In the genomic region with DNA sequence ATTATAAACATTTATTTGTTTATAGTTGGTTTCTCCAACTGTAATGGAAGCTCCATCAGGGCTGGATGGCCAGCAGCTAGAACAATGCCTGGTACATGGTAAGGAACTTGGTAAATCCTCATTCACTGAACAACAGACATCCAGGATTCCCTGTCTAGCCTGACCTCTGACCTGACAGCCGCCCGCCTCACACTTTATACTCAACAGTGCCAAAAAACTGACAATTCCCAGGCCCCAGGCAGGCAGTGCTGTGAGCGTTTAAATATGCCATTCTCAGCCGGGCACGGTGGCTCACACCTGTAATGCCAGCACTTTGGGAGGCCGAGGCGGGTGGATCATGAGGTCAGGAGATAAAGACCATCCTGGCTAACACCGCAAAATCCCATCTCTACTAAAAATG, we compare ENCODE assay signal across 24 cellular contexts. TPM values are rescaled to one million over a fixed set of nuclear protein-coding genes. Genes with fewer than 3 reads are reported as not detected.
A peak's percentile ranks its signal among the peaks of the same experiment; 100 is the strongest.
DNase-seq lines count a peak whose midpoint lies in the region; ATAC-seq and TF ChIP-seq lines count a peak whose summit lies in the region.
"Had no signal": no experiment of that assay in that cellular context is flagged by ENCODE, and none has a peak within 500 bp of the region (broad histone marks: within the 10 kb centered on the region; RNA-seq: fewer than 3 reads in every experiment).

No MANE protein-coding gene starts in this region.

- no peaks in the 10 kb centered on the region for H3K9me3 ChIP-seq in BLaER1
- H3K9me3 ChIP-seq in BLaER1 treated with 17β-estradiol and CSF1 and Interleukin-3, amounts not matched to agents 10 nM and 100 nM (replicated peaks in 1 of 11) = no peaks in the 10 kb centered on the region
- no peaks in the 10 kb centered on the region for H3K9me3 ChIP-seq in mesenchymal stem cell (ENCODE audit: control insufficient read depth, low read length)
- H3K9me3 ChIP-seq in left ventricle myocardium inferior (replicated peaks) = no peaks in the 10 kb centered on the region
- H3K9me3 ChIP-seq: BE2C had no signal

- H3K4me3 ChIP-seq in BLaER1 (no peak overlapping the region), mesenchymal stem cell (ENCODE audit: insufficient read depth in 1 of 2, low read depth in 1 of 2, low read length in 2 of 2) (no peak overlapping the region), left ventricle myocardium inferior (no peak overlapping the region)
- H3K4me3 ChIP-seq in BLaER1 treated with 17β-estradiol and CSF1 and Interleukin-3, amounts not matched to agents 10 nM and 100 nM = no peak overlapping the region
- H3K4me3 ChIP-seq: GM12878 had no signal

- no peak overlapping the region for H3K14ac ChIP-seq in mesenchymal stem cell (ENCODE audit: low read length in 2 of 2)

- H3K9ac ChIP-seq in BLaER1 (no peak overlapping the region), mesenchymal stem cell (ENCODE audit: low read length) (no peak overlapping the region)
- H3K9ac ChIP-seq in BLaER1 treated with 17β-estradiol and CSF1 and Interleukin-3, amounts not matched to agents 10 nM and 100 nM = no peak overlapping the region

- peaks cover 67% of the 10 kb centered on the region for H3K36me3 Mint-ChIP-seq in stimulated activated effector memory CD8-positive, alpha-beta T cell treated with anti-CD3 and anti-CD28 coated beads, Interleukin-12 subunit alpha, Interleukin-12 subunit beta, amount 100 ng/mL, for 72 hours

- ATAC-seq in stimulated activated effector memory CD8-positive, alpha-beta T cell treated with anti-CD3 and anti-CD28 coated beads, Interleukin-12 subunit alpha, Interleukin-12 subunit beta, amount 100 ng/mL, for 72 hours = no peak
- ATAC-seq: GM12878 had no signal

- peak overlapping the region; percentile 27; the same call in 1 of the 2 replicates for H3K4me2 ChIP-seq in BLaER1
- H3K4me2 ChIP-seq in BLaER1 treated with 17β-estradiol and CSF1 and Interleukin-3, amounts not matched to agents 10 nM and 100 nM = peak overlapping the region in 10 of 11 experiments; percentile 20 to 65 (median 36); a peak in 16 of 22 replicates
- H3K4me2 ChIP-seq in mesenchymal stem cell (ENCODE audit: low read length, poor library complexity, severe bottlenecking) = no peak overlapping the region

- H3K79me1 ChIP-seq in mesenchymal stem cell (replicated peaks; ENCODE audit: low read length, poor library complexity, severe bottlenecking) = peaks cover 33% of the 10 kb centered on the region

- H2BK5ac ChIP-seq in mesenchymal stem cell (ENCODE audit: low read depth, low read length, poor library complexity, severe bottlenecking) = no peak overlapping the region

- H3K27ac ChIP-seq in BLaER1 = no peak overlapping the region
- H3K27ac ChIP-seq in BLaER1 treated with 17β-estradiol and CSF1 and Interleukin-3, amounts not matched to agents 10 nM and 100 nM = peak overlapping the region in 1 of 11 experiments; percentile 18; a peak in 1 of 22 replicates
- no peak overlapping the region for H3K27ac ChIP-seq in mesenchymal stem cell (ENCODE audit: low read length, poor library complexity, severe bottlenecking)
- H3K27ac ChIP-seq in left ventricle myocardium inferior (replicated peaks) = no peak overlapping the region

- H3K4me3 Mint-ChIP-seq in stimulated activated effector memory CD8-positive, alpha-beta T cell treated with anti-CD3 and anti-CD28 coated beads, Interleukin-12 subunit alpha, Interleukin-12 subunit beta, amount 100 ng/mL, for 72 hours = no peak overlapping the region
- H3K4me3 Mint-ChIP-seq: CD14-positive monocyte; CD4-positive, alpha-beta memory T cell; CD4-positive, CD25-positive, alpha-beta regulatory T cell; CD8-positive, alpha-beta memory T cell had no signal

- peaks cover 24% of the 10 kb centered on the region for H3K4me1 Mint-ChIP-seq in stimulated activated effector memory CD8-positive, alpha-beta T cell treated with anti-CD3 and anti-CD28 coated beads, Interleukin-12 subunit alpha, Interleukin-12 subunit beta, amount 100 ng/mL, for 72 hours
- H3K4me1 Mint-ChIP-seq: CD14-positive monocyte had no signal

- H3K27ac Mint-ChIP-seq in stimulated activated effector memory CD8-positive, alpha-beta T cell treated with anti-CD3 and anti-CD28 coated beads, Interleukin-12 subunit alpha, Interleukin-12 subunit beta, amount 100 ng/mL, for 72 hours = peak overlapping the region; percentile 48

- H4K91ac ChIP-seq in mesenchymal stem cell (ENCODE audit: low read length) = no peak overlapping the region

- WGBS in mesenchymal stem cell = 85% methylated on average over 8 of the region's 8 CpGs

- H3K9me3 Mint-ChIP-seq in stimulated activated effector memory CD8-positive, alpha-beta T cell treated with anti-CD3 and anti-CD28 coated beads, Interleukin-12 subunit alpha, Interleukin-12 subunit beta, amount 100 ng/mL, for 72 hours = no peaks in the 10 kb centered on the region
- H3K9me3 Mint-ChIP-seq: CD14-positive monocyte; CD4-positive, alpha-beta memory T cell; CD4-positive, CD25-positive, alpha-beta regulatory T cell; CD8-positive, alpha-beta memory T cell had no signal

- H3K4ac ChIP-seq in mesenchymal stem cell (ENCODE audit: low read depth in 1 of 2, low read length in 2 of 2) = no peak overlapping the region

- no peak overlapping the region for H2BK120ac ChIP-seq in mesenchymal stem cell (ENCODE audit: low read depth, low read length)

- DNase-seq in mesenchymal stem cell = peak; percentile 10
- no peak for DNase-seq in stimulated activated effector memory CD8-positive, alpha-beta T cell treated with anti-CD3 and anti-CD28 coated beads, Interleukin-12 subunit alpha, Interleukin-12 subunit beta, amount 100 ng/mL, for 72 hours (ENCODE audit: low spot score in 2 of 2)
- no peak for DNase-seq in SKM-1 (lab: John Stamatoyannopoulos, UW; ENCODE audit: unreplicated experiment)
- DNase-seq in GM13977 (ENCODE audit: low spot score) = no peak
- DNase-seq in left ventricle myocardium inferior = no peak
- DNase-seq: 8988T; ACHN; BE2C; C1 segment of cervical spinal cord; CD4-positive, alpha-beta memory T cell; CD4-positive, CD25-positive, alpha-beta regulatory T cell; CD8-positive, alpha-beta memory T cell; COR-L47; DMS 273 treated with DMSO at 0.1 percent for 48 hours; DMS153; DMS53; DMS79; DND-41; EL; GDM1 had no signal

- TF ChIP-seq CTCF in GM13977 (IDR thresholded peaks at IDR 0.05; ENCODE audit: extremely low read depth, insufficient read depth, missing control alignments) = no peak
- no peak for TF ChIP-seq CTCF in left ventricle myocardium inferior (IDR thresholded peaks at IDR 0.05; ENCODE audit: borderline replicate concordance)

- H3K36me3 ChIP-seq in BLaER1 = peaks cover 51% of the 10 kb centered on the region
- peaks cover 53 to 93% (median 73%) of the 10 kb centered on the region in 11 experiments for H3K36me3 ChIP-seq in BLaER1 treated with 17β-estradiol and CSF1 and Interleukin-3, amounts not matched to agents 10 nM and 100 nM
- peaks cover 22 to 65% of the 10 kb centered on the region in 2 experiments for H3K36me3 ChIP-seq in mesenchymal stem cell (ENCODE audit: control insufficient read depth in 1 of 2, insufficient read depth in 2 of 2, low read depth in 1 of 2, low read length in 2 of 2)
- H3K36me3 ChIP-seq in left ventricle myocardium inferior = peaks cover 40% of the 10 kb centered on the region
- H3K36me3 ChIP-seq: BE2C had no signal

- H2AK5ac ChIP-seq in mesenchymal stem cell (ENCODE audit: low read length, severe bottlenecking) = no peak overlapping the region

- no peaks in the 10 kb centered on the region for H4K20me1 ChIP-seq in BLaER1
- H4K20me1 ChIP-seq in BLaER1 treated with 17β-estradiol and CSF1 and Interleukin-3, amounts not matched to agents 10 nM and 100 nM = peaks cover 0 to 42% (median 28%) of the 10 kb centered on the region in 11 experiments; a peak in 15 of 22 replicates

- H4K8ac ChIP-seq in mesenchymal stem cell (ENCODE audit: low read length) = no peak overlapping the region

- no peaks in the 10 kb centered on the region for H3K27me3 ChIP-seq in BLaER1
- no peaks in the 10 kb centered on the region for H3K27me3 ChIP-seq in BLaER1 treated with 17β-estradiol and CSF1 and Interleukin-3, amounts not matched to agents 10 nM and 100 nM
- H3K27me3 ChIP-seq in mesenchymal stem cell (ENCODE audit: control insufficient read depth in 1 of 2, insufficient read depth in 1 of 2, low read length in 2 of 2) = no peaks in the 10 kb centered on the region
- H3K27me3 ChIP-seq in left ventricle myocardium inferior (ENCODE audit: low read depth) = no peaks in the 10 kb centered on the region
- H3K27me3 ChIP-seq: BE2C had no signal

- in situ Hi-C loops in GM13977 (cut with MboI; ENCODE audit: low pct_unique_long_range_greater_than_20kb, low sequenced_read_pairs, unreplicated experiment) = no loop called here

- H3K18ac ChIP-seq in mesenchymal stem cell (ENCODE audit: low read depth in 1 of 2, low read length in 2 of 2) = no peak overlapping the region

- no peak overlapping the region for H2AFZ ChIP-seq in mesenchymal stem cell (ENCODE audit: low read depth, low read length)

- no peak overlapping the region for H2BK15ac ChIP-seq in mesenchymal stem cell (ENCODE audit: low read depth, poor library complexity, severe bottlenecking)

- intact Hi-C loops in left ventricle myocardium inferior (cut with micrococcal nuclease) = no loop called here

- H2BK12ac ChIP-seq in mesenchymal stem cell (ENCODE audit: low read length in 2 of 2) = no peak overlapping the region

- peaks cover 18% of the 10 kb centered on the region for H3K4me1 ChIP-seq in BLaER1
- H3K4me1 ChIP-seq in BLaER1 treated with 17β-estradiol and CSF1 and Interleukin-3, amounts not matched to agents 10 nM and 100 nM = peaks cover 9 to 21% (median 16%) of the 10 kb centered on the region in 10 experiments; a peak in 18 of 20 replicates
- peaks cover 4% of the 10 kb centered on the region for H3K4me1 ChIP-seq in mesenchymal stem cell (ENCODE audit: control insufficient read depth, insufficient read depth, low read depth, low read length)
- H3K4me1 ChIP-seq in left ventricle myocardium inferior = peaks cover 24% of the 10 kb centered on the region
- H3K4me1 ChIP-seq: BE2C had no signal

- no peak overlapping the region for H3K23ac ChIP-seq in mesenchymal stem cell (ENCODE audit: low read length in 2 of 2)

RNA-seq across cellular contexts. Expression of a gene that starts 55.9 kb away (rescaled TPM):
- 143 TPM for polyA plus RNA-seq in mesenchymal stem cell (2013, experiment 1 of 2)
- 145 TPM for polyA plus RNA-seq in mesenchymal stem cell (2013, experiment 2 of 2)
- 39.2 TPM for total RNA-seq in left ventricle myocardium inferior
